ENCODE assay signal across 23 cellular contexts in the genomic region with DNA sequence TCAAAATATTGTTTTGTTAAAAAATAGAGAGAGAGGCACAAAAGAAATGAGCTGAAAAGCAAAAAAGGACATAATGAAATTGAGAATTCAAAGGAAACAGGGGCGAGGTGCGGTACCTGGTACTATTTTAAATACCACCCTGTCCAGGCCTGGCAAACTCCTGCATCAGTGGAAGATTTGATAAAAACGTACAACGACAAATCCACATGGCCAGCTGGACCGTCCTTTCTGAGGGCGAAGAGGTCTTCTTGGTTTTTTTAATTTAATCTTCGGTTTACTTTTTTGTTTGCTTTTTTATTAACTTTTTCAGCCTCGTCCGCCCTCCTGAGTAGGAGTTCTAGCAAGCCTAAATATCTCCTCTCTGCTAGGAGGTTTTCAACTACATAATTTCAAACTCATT. TPM values are rescaled to one million over a fixed set of nuclear protein-coding genes. Genes with fewer than 3 reads are reported as not detected.
A peak's percentile ranks its signal among the peaks of the same experiment; 100 is the strongest.
DNase-seq lines count a peak whose midpoint lies in the region; ATAC-seq and FAIRE-seq lines count a peak whose summit lies in the region.
"Had no signal": no experiment of that assay in that cellular context is flagged by ENCODE, and none has a peak within 500 bp of the region (broad histone marks: within the 10 kb centered on the region; RNA-seq: fewer than 3 reads in every experiment).

No MANE protein-coding gene starts in this region.

- H3K4me1 ChIP-seq in small intestine (ENCODE audit: control insufficient read depth in 2 of 2, insufficient read depth in 1 of 2, low read depth in 1 of 2, low read length in 1 of 2), result no peaks in the 10 kb centered on the region
- H3K4me1 ChIP-seq: esophagus muscularis mucosa, heart right ventricle had no signal

- peak overlapping the region; percentile 99 for H3K27ac Mint-ChIP-seq in activated CD4-positive, alpha-beta T cell treated with anti-CD3 and anti-CD28 coated beads for 36 hours
- H3K27ac Mint-ChIP-seq in T-helper 17 cell, result peak overlapping the region; percentile 100
- H3K27ac Mint-ChIP-seq in central memory CD8-positive, alpha-beta T cell (ENCODE audit: low read depth), result peak overlapping the region; percentile 100
- H3K27ac Mint-ChIP-seq: stimulated activated naive B cell treated with anti-CD40 and anti-IgM and Interleukin-4, amounts not matched to agents 10 μg/mL and 1 μg/mL and 100 μg/mL, for 72 hours had no signal

- POLR2A ChIA-PET in activated CD4-positive, alpha-beta T cell treated with anti-CD3 and anti-CD28 coated beads for 36 hours (lab: Charles Lee), result interaction anchor here (0.6 to 3.7 kb wide), 5 partner anchors 9 to 223 kb away, joined by 3 to 20 read pairs (median 7); a partner anchor contains a TSS

- H3K4me3 ChIP-seq in small intestine (ENCODE audit: low read depth in 1 of 2, low read length in 2 of 2), result no peak overlapping the region
- H3K4me3 ChIP-seq: cardiac muscle cell, esophagus muscularis mucosa, HAP-1, PC-9 had no signal

- CTCF ChIA-PET in activated CD4-positive, alpha-beta T cell treated with anti-CD3 and anti-CD28 coated beads for 36 hours (lab: Charles Lee), result interaction anchor here (0.6 to 1.9 kb wide), 5 partner anchors 12 to 71 kb away, joined by 3 to 8 read pairs (median 6); a partner anchor contains a TSS

- WGBS in small intestine, 3 donors, result 84 to 85% (median 85%) methylated on average over 9 of the region's 9 CpGs

- no peaks in the 10 kb centered on the region for H3K27me3 Mint-ChIP-seq in activated CD4-positive, alpha-beta T cell treated with anti-CD3 and anti-CD28 coated beads for 36 hours
- H3K27me3 Mint-ChIP-seq in T-helper 17 cell, result no peaks in the 10 kb centered on the region
- no peaks in the 10 kb centered on the region for H3K27me3 Mint-ChIP-seq in central memory CD8-positive, alpha-beta T cell

- peak overlapping the region; percentile 61 to 79 for H3K27ac ChIP-seq in small intestine (ENCODE audit: low read depth in 1 of 2, low read length in 1 of 2)
- H3K27ac ChIP-seq: C4-2B, cardiac muscle cell, esophagus muscularis mucosa, PC-9 had no signal

- H3K4me1 Mint-ChIP-seq in activated CD4-positive, alpha-beta T cell treated with anti-CD3 and anti-CD28 coated beads for 36 hours, result peaks cover 90% of the 10 kb centered on the region
- peaks cover 82% of the 10 kb centered on the region for H3K4me1 Mint-ChIP-seq in T-helper 17 cell
- H3K4me1 Mint-ChIP-seq in central memory CD8-positive, alpha-beta T cell, result peaks cover 97% of the 10 kb centered on the region

- H3K27me3 ChIP-seq in small intestine (ENCODE audit: control insufficient read depth in 2 of 2, insufficient read depth in 2 of 2, low read length in 2 of 2), result peaks cover 0 to 2% of the 10 kb centered on the region in 2 donors
- H3K27me3 ChIP-seq: cardiac muscle cell had no signal

- no peaks in the 10 kb centered on the region for H3K9me3 Mint-ChIP-seq in activated CD4-positive, alpha-beta T cell treated with anti-CD3 and anti-CD28 coated beads for 36 hours (ENCODE audit: low read depth)
- no peaks in the 10 kb centered on the region for H3K9me3 Mint-ChIP-seq in central memory CD8-positive, alpha-beta T cell
- H3K9me3 Mint-ChIP-seq: nephron; stimulated activated naive B cell treated with anti-CD40 and anti-IgM and Interleukin-4, amounts not matched to agents 10 μg/mL and 1 μg/mL and 100 μg/mL, for 72 hours had no signal

- peak overlapping the region; percentile 87 for H3K4me3 Mint-ChIP-seq in activated CD4-positive, alpha-beta T cell treated with anti-CD3 and anti-CD28 coated beads for 36 hours
- peak overlapping the region; percentile 97 for H3K4me3 Mint-ChIP-seq in T-helper 17 cell
- H3K4me3 Mint-ChIP-seq in central memory CD8-positive, alpha-beta T cell, result peak overlapping the region; percentile 99
- H3K4me3 Mint-ChIP-seq: stimulated activated naive B cell treated with anti-CD40 and anti-IgM and Interleukin-4, amounts not matched to agents 10 μg/mL and 1 μg/mL and 100 μg/mL, for 72 hours had no signal

- no peak for FAIRE-seq in small intestine (lab: Jason Lieb, UNC)
- FAIRE-seq: GM19239, islet of Langerhans had no signal

- H3K9me3 ChIP-seq in T-helper 17 cell (ENCODE audit: control insufficient read depth, low read length, poor library complexity, severe bottlenecking) (no peaks in the 10 kb centered on the region), small intestine (ENCODE audit: control insufficient read depth, low read depth) (no peaks in the 10 kb centered on the region)
- H3K9me3 ChIP-seq: esophagus muscularis mucosa, HAP-1, heart right ventricle, SK-N-SH had no signal

- H3K36me3 Mint-ChIP-seq in activated CD4-positive, alpha-beta T cell treated with anti-CD3 and anti-CD28 coated beads for 36 hours (ENCODE audit: low read depth), result peaks cover 95% of the 10 kb centered on the region
- peaks cover 15% of the 10 kb centered on the region for H3K36me3 Mint-ChIP-seq in T-helper 17 cell (ENCODE audit: low read depth)
- H3K36me3 Mint-ChIP-seq in central memory CD8-positive, alpha-beta T cell (ENCODE audit: insufficient read depth), result peaks cover 87% of the 10 kb centered on the region
- H3K36me3 Mint-ChIP-seq: stimulated activated naive B cell treated with anti-CD40 and anti-IgM and Interleukin-4, amounts not matched to agents 10 μg/mL and 1 μg/mL and 100 μg/mL, for 72 hours had no signal

- ATAC-seq in activated CD4-positive, alpha-beta T cell treated with anti-CD3 and anti-CD28 coated beads for 36 hours, result no peak
- no peak for ATAC-seq in T-helper 17 cell
- ATAC-seq in central memory CD8-positive, alpha-beta T cell (replicated peaks; ENCODE audit: extremely low read depth, poor library complexity, severe bottlenecking), result no peak
- ATAC-seq in HG02840 (IDR thresholded peaks at IDR 0.05; ENCODE audit: low FRiP score, unreplicated experiment), result no peak
- ATAC-seq: heart right ventricle; stimulated activated naive B cell treated with anti-CD40 and anti-IgM and Interleukin-4, amounts not matched to agents 10 μg/mL and 1 μg/mL and 100 μg/mL, for 72 hours had no signal

- peaks cover 0 to 1% of the 10 kb centered on the region in 2 donors for H3K36me3 ChIP-seq in small intestine (ENCODE audit: control insufficient read depth in 2 of 2, insufficient read depth in 2 of 2, low read length in 2 of 2)
- H3K36me3 ChIP-seq: cardiac muscle cell, esophagus muscularis mucosa, HAP-1, heart right ventricle had no signal

- intact Hi-C loops in activated CD4-positive, alpha-beta T cell treated with anti-CD3 and anti-CD28 coated beads for 36 hours (cut with DNase I, micrococcal nuclease), result loop anchor here (2.0 to 10.0 kb wide), 4 partner anchors 13 to 1955 kb away; no protein-coding TSS in a partner anchor

- no peak for DNase-seq in activated CD4-positive, alpha-beta T cell treated with anti-CD3 and anti-CD28 coated beads for 36 hours
- DNase-seq in activated CD4-positive, alpha-beta T cell treated with anti-CD3 and anti-CD28 coated beads for 48 hours, result no peak
- DNase-seq in T-helper 17 cell (no peak), small intestine (no peak), AG08396 (ENCODE audit: low spot score) (no peak), NCI-H748 treated with DMSO at 0.1 percent for 48 hours (lab: John Stamatoyannopoulos, UW) (no peak)
- no peak for DNase-seq in central memory CD8-positive, alpha-beta T cell (ENCODE audit: low spot score in 2 of 2)
- DNase-seq: DMS79; heart right ventricle; Karpas-422; mammary epithelial cell; NCI-H1092 treated with DMSO at 0.1 percent for 48 hours; PC-9; SK-N-SH; stimulated activated naive B cell treated with anti-CD40 and anti-IgM and Interleukin-4, amounts not matched to agents 10 μg/mL and 1 μg/mL and 100 μg/mL, for 72 hours had no signal

RNA-seq across cellular contexts. Expression of a gene that starts 11.9 kb away (rescaled TPM):
- total RNA-seq in activated CD4-positive, alpha-beta T cell treated with anti-CD3 and anti-CD28 coated beads for 36 hours, result 10 to 100 TPM; 62.1 to 66.2 TPM
- 100 to 1,000 TPM; 167 to 174 TPM for total RNA-seq in T-helper 17 cell
- polyA plus RNA-seq in small intestine, result 1 to 10 TPM in 1 of 3 donors, under 1 TPM in 2; 0.45 to 2.4 (median 0.54) TPM
- total RNA-seq: PC-9 had no signal
- polyA plus RNA-seq: SK-N-SH had no signal
